ENCODE assay signal across 1 cellular context in the genomic region with DNA sequence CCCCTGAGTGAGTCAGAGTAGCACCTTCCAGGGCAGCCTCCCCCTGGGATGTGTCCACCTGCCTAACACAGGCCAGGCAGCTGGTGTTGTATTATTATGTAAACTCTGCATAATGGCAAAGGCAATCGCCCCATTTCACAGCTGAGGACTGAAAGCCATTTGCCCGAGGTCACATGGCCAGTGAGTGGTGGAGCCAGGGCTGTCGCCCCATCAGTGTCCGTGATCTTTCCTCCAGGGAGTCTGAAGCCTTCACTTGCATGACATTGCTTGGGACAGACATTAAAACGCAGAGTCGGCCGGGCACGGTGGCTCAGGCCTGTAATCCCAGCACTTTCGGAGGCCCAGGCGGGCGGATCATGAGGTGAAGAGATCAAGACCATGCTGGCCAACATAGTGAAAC.
TF ChIP-seq lines count a peak whose summit lies in the region.

No MANE protein-coding gene starts in this region.

TF ChIP-seq in H1, 55 proteins besides CTCF, POLR2A, EP300 and RAD21:
- TF ChIP-seq KDM4A (IDR thresholded peaks at IDR 0.05; ENCODE audit: low read depth, low read length, severe bottlenecking) (no peak), ASH2L (IDR thresholded peaks at IDR 0.05; ENCODE audit: low read length) (no peak)
